In genomic region chr12:40921563-40922163, GRCh38 we compare ENCODE assay signal across 8 cellular contexts.
DNase-seq lines count a peak whose midpoint lies in the region; ATAC-seq, FAIRE-seq and TF ChIP-seq lines count a peak whose summit lies in the region.

No MANE protein-coding gene starts in this region.

- H3K9me3 ChIP-seq in CD4-positive, alpha-beta T cell (ENCODE audit: control insufficient read depth, low read length), result no peaks in the 10 kb centered on the region
- no peaks in the 10 kb centered on the region for H3K9me3 ChIP-seq in HEK293 (ENCODE audit: control insufficient read depth, insufficient read depth, low read depth, low read length)

- H3K27ac ChIP-seq in CD4-positive, alpha-beta T cell (ENCODE audit: low read depth, low read length), result no peak overlapping the region
- no peak overlapping the region for H3K27ac ChIP-seq in HEK293 (ENCODE audit: extremely low read depth, low read depth, low read length)
- no peak overlapping the region for H3K27ac ChIP-seq in VCaP

- FAIRE-seq in islet of Langerhans (lab: Jason Lieb, UNC), result peak; percentile 98

- H3K36me3 ChIP-seq in HEK293 (ENCODE audit: control insufficient read depth in 2 of 2, insufficient read depth in 1 of 2, low read length in 2 of 2), result no peaks in the 10 kb centered on the region

- no peaks in the 10 kb centered on the region for H3K27me3 Mint-ChIP-seq in CD4-positive, alpha-beta T cell

- ATAC-seq in CD4-positive, alpha-beta T cell (ENCODE audit: poor library complexity), result no peak
- ATAC-seq in HG03045 (IDR thresholded peaks at IDR 0.05; ENCODE audit: unreplicated experiment), result no peak
- no peak for ATAC-seq in HG03442 (IDR thresholded peaks at IDR 0.05; ENCODE audit: unreplicated experiment)

- no peaks in the 10 kb centered on the region for H3K4me1 Mint-ChIP-seq in CD4-positive, alpha-beta T cell (ENCODE audit: low read depth)

- no peak overlapping the region for H3K4me3 ChIP-seq in HEK293 (ENCODE audit: low read depth, low read length)

- no peak overlapping the region for H3K4me3 Mint-ChIP-seq in CD4-positive, alpha-beta T cell

- POLR2A ChIA-PET in CD4-positive, alpha-beta T cell (lab: Charles Lee), result no interaction called here
- POLR2A ChIA-PET in HEK293 (lab: Yijun Ruan, JAX), result no interaction called here

- CTCF ChIA-PET in CD4-positive, alpha-beta T cell (lab: Charles Lee), result no interaction called here
- CTCF ChIA-PET in HEK293 (lab: Yijun Ruan, JAX), result interaction anchor here (0.6 to 2.7 kb wide), 11 partner anchors 8 to 597 kb away, joined by 3 to 15 read pairs (median 3); no protein-coding TSS in a partner anchor

- H3K27ac Mint-ChIP-seq in CD4-positive, alpha-beta T cell, result no peak overlapping the region

- no peaks in the 10 kb centered on the region for H3K9me3 Mint-ChIP-seq in CD4-positive, alpha-beta T cell

- peak; percentile 42 for TF ChIP-seq CTCF in CD4-positive, alpha-beta T cell (IDR thresholded peaks at IDR 0.05)
- TF ChIP-seq CTCF in HEK293 (tag by site-specific recombination; IDR thresholded peaks at IDR 0.05) (no peak), VCaP (conservative IDR thresholded peaks at IDR 0.05) (peak; percentile 79), GM13976 (IDR thresholded peaks at IDR 0.05; ENCODE audit: borderline replicate concordance, control extremely low read depth, extremely low read depth, insufficient read depth, missing control alignments) (no peak)

- in situ Hi-C loops in GM13976 (cut with MboI; ENCODE audit: low sequenced_read_pairs, unreplicated experiment), result loop anchor here (10.0 to 25.0 kb wide), 2 partner anchors 297 to 584 kb away; no protein-coding TSS in a partner anchor

- no peak for DNase-seq in CD4-positive, alpha-beta T cell
- DNase-seq in T-helper 1 cell, result no peak
- DNase-seq in GM13976 (ENCODE audit: low spot score), result no peak

- H3K27me3 ChIP-seq in CD4-positive, alpha-beta T cell (ENCODE audit: control insufficient read depth, insufficient read depth, low read length), result no peaks in the 10 kb centered on the region

- H3K4me1 ChIP-seq in HEK293 (ENCODE audit: control insufficient read depth, insufficient read depth, low read length), result no peaks in the 10 kb centered on the region

- intact Hi-C loops in CD4-positive, alpha-beta T cell (cut with DNase I, micrococcal nuclease), result no loop called here

- H3K36me3 Mint-ChIP-seq in CD4-positive, alpha-beta T cell (ENCODE audit: low read depth), result no peaks in the 10 kb centered on the region

TF ChIP-seq in HEK293, 187 proteins besides CTCF, POLR2A, EP300 and RAD21:
- no peak for TF ChIP-seq ZNF394 (tag by site-specific recombination; IDR thresholded peaks at IDR 0.05; ENCODE audit: borderline replicate concordance)
- no peak for TF ChIP-seq ZNF148 (tag by site-specific recombination; IDR thresholded peaks at IDR 0.05; ENCODE audit: borderline replicate concordance)
- no peak for TF ChIP-seq HOXA7 (CRISPR knock-in tag; IDR thresholded peaks at IDR 0.05; ENCODE audit: borderline replicate concordance)
- TF ChIP-seq ZNF362 (tag by site-specific recombination; IDR thresholded peaks at IDR 0.05), result no peak
- TF ChIP-seq ZNF292 (tag by site-specific recombination; IDR thresholded peaks at IDR 0.05; ENCODE audit: borderline replicate concordance, low read depth), result no peak
- TF ChIP-seq ZNF169 (tag by site-specific recombination; IDR thresholded peaks at IDR 0.05), result no peak
- peak; percentile 70 for TF ChIP-seq ZNF654 (tag by site-specific recombination; IDR thresholded peaks at IDR 0.05; ENCODE audit: low read depth)
- TF ChIP-seq ZNF558 (tag by site-specific recombination; IDR thresholded peaks at IDR 0.05), result 0 out of 2 replicates have a peak, but pooled peaks have one; percentile 25

Comparison
In these comparisons a context has a peak if more than half of its experiments do, and no peak if none do; other contexts are left out.
1. CTCF ChIP-seq: peak in CD4-positive, alpha-beta T cell (single experiment) and VCaP (single experiment); none in HEK293 (single experiment) and GM13976 (single experiment).